35 cellular contexts compared by ENCODE assay signal in the genomic region with DNA sequence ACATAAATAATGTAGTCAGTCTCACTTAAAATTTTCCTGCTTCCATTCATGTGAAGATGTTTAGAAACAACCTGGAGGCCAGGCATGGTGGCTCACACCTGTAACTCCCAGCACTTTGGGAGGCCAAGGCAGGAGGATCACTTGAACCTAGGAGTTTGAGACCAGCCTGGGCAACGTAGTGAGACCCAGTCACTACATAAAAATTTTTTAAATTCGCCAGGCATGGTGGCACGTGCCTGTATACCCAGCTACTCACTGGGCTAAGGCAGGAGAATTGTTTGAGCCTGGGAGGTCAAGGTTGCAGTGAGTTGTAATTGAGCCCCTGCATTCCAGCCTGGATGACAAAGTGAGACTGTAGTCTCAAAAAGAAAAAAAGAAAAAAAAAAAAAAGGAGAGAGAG.
"Had no signal": no experiment of that assay in that cellular context is flagged by ENCODE, and none has a peak within 500 bp of the region (broad histone marks: within the 10 kb centered on the region; RNA-seq: fewer than 3 reads in every experiment).

No MANE protein-coding gene starts in this region.

- H3K4me3 ChIP-seq: MG63 had no signal

- H3K36me3 ChIP-seq: MG63 had no signal

- H3K27me3 ChIP-seq: MG63 had no signal

- DNase-seq: Karpas-422, Kasumi-1, MG63, MM.1S, MV-4-11, NCI-H1048, NCI-H1092, NCI-H1092 treated with DMSO at 0.1 percent for 48 hours, NCI-H1105, NCI-H1105 treated with DMSO at 0.1 percent for 48 hours, NCI-H1417, NCI-H1417 treated with DMSO at 0.1 percent for 48 hours, NCI-H1436, NCI-H1436 treated with DMSO at 0.1 percent for 48 hours, NCI-H146, NCI-H1694, NCI-H1694 treated with DMSO at 0.1 percent for 48 hours, NCI-H187, NCI-H187 treated with DMSO at 0.1 percent for 48 hours, NCI-H1930, NCI-H2029, NCI-H2029 treated with DMSO at 0.1 percent for 48 hours, NCI-H2081, NCI-H2081 treated with DMSO at 0.1 percent for 48 hours, NCI-H2107, NCI-H2171, NCI-H2171 treated with DMSO at 0.1 percent for 48 hours, NCI-H2227 treated with DMSO at 0.1 percent for 48 hours, NCI-H226, NCI-H345, NCI-H446, NCI-H446 treated with DMSO at 0.1 percent for 48 hours, NCI-H510A, NCI-H510A treated with DMSO at 0.1 percent for 48 hours, NCI-H524 had no signal

- H3K9me3 ChIP-seq: MG63 had no signal
